Comparison of ENCODE assay signal across 10 cellular contexts in the genomic region with DNA sequence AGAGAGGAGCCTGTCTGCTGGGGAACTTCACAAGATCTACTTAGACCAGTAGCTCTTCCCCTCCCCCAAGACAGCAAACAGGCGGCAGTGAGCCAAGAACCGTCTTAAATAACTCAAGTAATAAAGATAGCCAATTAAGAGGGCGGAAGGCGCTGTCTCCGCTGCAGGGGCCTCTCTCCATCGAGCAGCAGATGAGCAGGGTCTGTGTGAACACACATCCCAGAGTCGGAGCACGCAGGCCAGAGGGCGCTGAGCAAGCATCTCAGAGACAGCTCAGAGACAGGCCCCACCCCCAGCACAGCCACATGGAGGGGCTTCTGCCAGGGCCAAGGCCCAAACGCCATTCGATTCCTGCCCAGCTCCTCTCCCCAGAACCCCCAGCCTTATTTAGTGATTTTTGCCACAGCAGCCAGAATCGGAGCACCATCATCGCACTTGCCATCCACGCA. TPM values are rescaled to one million over a fixed set of nuclear protein-coding genes. Genes with fewer than 3 reads are reported as not detected.
DNase-seq lines count a peak whose midpoint lies in the region; ATAC-seq, FAIRE-seq and TF ChIP-seq lines count a peak whose summit lies in the region.
"Had no signal": no experiment of that assay in that cellular context is flagged by ENCODE, and none has a peak within 500 bp of the region (broad histone marks: within the 10 kb centered on the region; RNA-seq: fewer than 3 reads in every experiment).

No MANE protein-coding gene starts in this region.

- H3K4me3 ChIP-seq in stomach smooth muscle (ENCODE audit: low read length in 2 of 2), result peak overlapping the region in 1 of 2 donors; percentile 52
- H3K4me3 ChIP-seq: PC-9 had no signal

- H3K9me3 ChIP-seq in stomach smooth muscle (ENCODE audit: control insufficient read depth in 2 of 2, low read length in 2 of 2), result no peaks in the 10 kb centered on the region

- no peak for FAIRE-seq in GM12892 (lab: Jason Lieb, UNC)

- no peaks in the 10 kb centered on the region for H3K27me3 ChIP-seq in stomach smooth muscle (ENCODE audit: control insufficient read depth in 1 of 2, insufficient read depth in 2 of 2, low read length in 2 of 2)

- peaks cover 5% of the 10 kb centered on the region for H3K36me3 Mint-ChIP-seq in T-helper 1 cell treated with Interleukin-12 subunit alpha and Interleukin-12 subunit beta and Interleukin-4 antibody, amounts not matched to agents 30 μg/mL and 1 μg/mL, for 36 hours (ENCODE audit: low read depth)
- peaks cover 42% of the 10 kb centered on the region for H3K36me3 Mint-ChIP-seq in activated T-helper 17 cell treated with anti-CD3 and anti-CD28 coated beads, Interleukin-2, amount 50 U/mL, for 72 hours (ENCODE audit: low read depth)

- H3K4me1 ChIP-seq in stomach smooth muscle (ENCODE audit: control insufficient read depth, insufficient read depth, low read length), result peaks cover 82% of the 10 kb centered on the region

- no peaks in the 10 kb centered on the region for H3K27me3 Mint-ChIP-seq in T-helper 1 cell treated with Interleukin-12 subunit alpha and Interleukin-12 subunit beta and Interleukin-4 antibody, amounts not matched to agents 30 μg/mL and 1 μg/mL, for 36 hours (ENCODE audit: low read depth)
- no peaks in the 10 kb centered on the region for H3K27me3 Mint-ChIP-seq in activated T-helper 17 cell treated with anti-CD3 and anti-CD28 coated beads, Interleukin-2, amount 50 U/mL, for 72 hours

- no peak overlapping the region for H3K4me3 Mint-ChIP-seq in T-helper 1 cell treated with Interleukin-12 subunit alpha and Interleukin-12 subunit beta and Interleukin-4 antibody, amounts not matched to agents 30 μg/mL and 1 μg/mL, for 36 hours
- peak overlapping the region; percentile 45 for H3K4me3 Mint-ChIP-seq in activated T-helper 17 cell treated with anti-CD3 and anti-CD28 coated beads, Interleukin-2, amount 50 U/mL, for 72 hours

- H3K27ac ChIP-seq in stomach smooth muscle (ENCODE audit: low read length), result peak overlapping the region; percentile 58
- H3K27ac ChIP-seq: PC-9 had no signal

- DNase-seq in T-helper 1 cell (no peak), hypothalamus (lab: John Stamatoyannopoulos, UW) (peak in 34 of 51 donors; percentile 22 to 74 (median 48)), mesenteric fat pad (ENCODE audit: low spot score) (no peak), GM12892 (ENCODE audit: insufficient read length) (no peak), DMS79 (lab: John Stamatoyannopoulos, UW) (no peak)
- DNase-seq: PC-9 had no signal

- TF ChIP-seq POLR2A in GM12892 (IDR thresholded peaks at IDR 0.05; ENCODE audit: low read depth, low read length), result no peak

- peaks cover 53% of the 10 kb centered on the region for H3K4me1 Mint-ChIP-seq in T-helper 1 cell treated with Interleukin-12 subunit alpha and Interleukin-12 subunit beta and Interleukin-4 antibody, amounts not matched to agents 30 μg/mL and 1 μg/mL, for 36 hours (ENCODE audit: low read depth)
- H3K4me1 Mint-ChIP-seq in activated T-helper 17 cell treated with anti-CD3 and anti-CD28 coated beads, Interleukin-2, amount 50 U/mL, for 72 hours, result peaks cover 56% of the 10 kb centered on the region

- H3K9me3 Mint-ChIP-seq in T-helper 1 cell treated with Interleukin-12 subunit alpha and Interleukin-12 subunit beta and Interleukin-4 antibody, amounts not matched to agents 30 μg/mL and 1 μg/mL, for 36 hours, result no peaks in the 10 kb centered on the region
- no peaks in the 10 kb centered on the region for H3K9me3 Mint-ChIP-seq in activated T-helper 17 cell treated with anti-CD3 and anti-CD28 coated beads, Interleukin-2, amount 50 U/mL, for 72 hours
- H3K9me3 Mint-ChIP-seq: activated naive CD4-positive, alpha-beta T cell treated with anti-CD3 and anti-CD28 coated beads, Interleukin-2, amount 50 U/mL, for 72 hours had no signal

- no peak for ATAC-seq in activated T-helper 17 cell treated with anti-CD3 and anti-CD28 coated beads, Interleukin-2, amount 50 U/mL, for 72 hours (replicated peaks)
- ATAC-seq: activated naive CD4-positive, alpha-beta T cell treated with anti-CD3 and anti-CD28 coated beads, Interleukin-2, amount 50 U/mL, for 72 hours had no signal

- H3K36me3 ChIP-seq in stomach smooth muscle (ENCODE audit: control insufficient read depth in 2 of 2, insufficient read depth in 2 of 2, low read length in 2 of 2), result no peaks in the 10 kb centered on the region

- peak overlapping the region; percentile 7 for H3K27ac Mint-ChIP-seq in T-helper 1 cell treated with Interleukin-12 subunit alpha and Interleukin-12 subunit beta and Interleukin-4 antibody, amounts not matched to agents 30 μg/mL and 1 μg/mL, for 36 hours
- H3K27ac Mint-ChIP-seq in activated T-helper 17 cell treated with anti-CD3 and anti-CD28 coated beads, Interleukin-2, amount 50 U/mL, for 72 hours, result peak overlapping the region; percentile 80

- H3K9ac ChIP-seq in stomach smooth muscle (ENCODE audit: low read length in 2 of 2), result peak overlapping the region in 1 of 2 donors; percentile 7

RNA-seq across cellular contexts. Expression of gene IFFO2, which starts 11.1 kb away (rescaled TPM):
- 10 to 100 TPM; 17.0 to 38.2 TPM for total RNA-seq in activated T-helper 17 cell treated with anti-CD3 and anti-CD28 coated beads, Interleukin-2, amount 50 U/mL, for 72 hours
- total RNA-seq in mesenteric fat pad, result 10.1 TPM
- polyA plus RNA-seq in GM12892 (2012; ENCODE audit: missing spikeins), result 5.6 TPM

RNA-seq across cellular contexts. Expression of gene ALDH4A1, which starts 43.1 kb away (rescaled TPM):
- 1 to 10 TPM; 3.5 to 4.8 TPM for total RNA-seq in activated T-helper 17 cell treated with anti-CD3 and anti-CD28 coated beads, Interleukin-2, amount 50 U/mL, for 72 hours
- 54.8 TPM for total RNA-seq in mesenteric fat pad
- 2.8 TPM for polyA plus RNA-seq in GM12892 (2012; ENCODE audit: missing spikeins)

Comparison
In these comparisons a context has a peak if more than half of its experiments do, and no peak if none do; other contexts are left out.
1. DNase-seq: peak in hypothalamus (34 of 51); none in T-helper 1 cell (0 of 5), mesenteric fat pad (single experiment), GM12892 (single experiment) and DMS79 (single experiment).